ENCODE assay signal across 9 cellular contexts in genomic region chr16:15996432-15997109, GRCh38. TPM values are rescaled to one million over a fixed set of nuclear protein-coding genes. Genes with fewer than 3 reads are reported as not detected.
A peak's percentile ranks its signal among the peaks of the same experiment; 100 is the strongest.
DNase-seq lines count a peak whose midpoint lies in the region; ATAC-seq and TF ChIP-seq lines count a peak whose summit lies in the region.
"Had no signal": no experiment of that assay in that cellular context is flagged by ENCODE, and none has a peak within 500 bp of the region (broad histone marks: within the 10 kb centered on the region; RNA-seq: fewer than 3 reads in every experiment).

No MANE protein-coding gene starts in this region.

- H3K9me3 Mint-ChIP-seq in activated CD8-positive, alpha-beta memory T cell treated with anti-CD3 and anti-CD28 coated beads, Interleukin-2, amount 10 ng/mL, durations not matched to agents 7 days and 5 days (ENCODE audit: low read depth): no peaks in the 10 kb centered on the region

- peaks cover 15% of the 10 kb centered on the region for H3K36me3 ChIP-seq in RWPE2 (ENCODE audit: low read depth)
- H3K36me3 ChIP-seq in sigmoid colon: no peaks in the 10 kb centered on the region
- no peaks in the 10 kb centered on the region; the same call in 1 of the 2 replicates for H3K36me3 ChIP-seq in HAP-1 (replicated peaks)
- H3K36me3 ChIP-seq: cardiac muscle cell had no signal

- no peak overlapping the region for H3K4me3 Mint-ChIP-seq in activated CD8-positive, alpha-beta memory T cell treated with anti-CD3 and anti-CD28 coated beads, Interleukin-2, amount 10 ng/mL, durations not matched to agents 7 days and 5 days

- DNase-seq in EL (peak; percentile 97), RWPE2 (ENCODE audit: low spot score) (no peak), fibroblast of the conjunctiva (ENCODE audit: low read depth) (peak; percentile 84), sigmoid colon (peak; percentile 78), pons (ENCODE audit: low spot score) (no peak), HAP-1 (ENCODE audit: low spot score in 2 of 2) (no peak)
- DNase-seq in activated CD8-positive, alpha-beta memory T cell treated with anti-CD3 and anti-CD28 coated beads, Interleukin-2, amount 10 ng/mL, durations not matched to agents 7 days and 5 days: no peak

- H3K4me1 ChIP-seq in RWPE2 (ENCODE audit: insufficient read depth, poor library complexity, severe bottlenecking) (peaks cover 29% of the 10 kb centered on the region), sigmoid colon (peaks cover 0 to 74% (median 68%) of the 10 kb centered on the region in 4 donors), HAP-1 (no peaks in the 10 kb centered on the region)

- no peaks in the 10 kb centered on the region for H3K27me3 Mint-ChIP-seq in activated CD8-positive, alpha-beta memory T cell treated with anti-CD3 and anti-CD28 coated beads, Interleukin-2, amount 10 ng/mL, durations not matched to agents 7 days and 5 days

- peaks cover 17% of the 10 kb centered on the region for H3K36me3 Mint-ChIP-seq in activated CD8-positive, alpha-beta memory T cell treated with anti-CD3 and anti-CD28 coated beads, Interleukin-2, amount 10 ng/mL, durations not matched to agents 7 days and 5 days

- CTCF ChIA-PET in activated CD8-positive, alpha-beta memory T cell treated with anti-CD3 and anti-CD28 coated beads, Interleukin-2, amount 10 ng/mL, durations not matched to agents 7 days and 5 days (lab: Charles Lee): no interaction called here

- no peak overlapping the region for H3K27ac Mint-ChIP-seq in activated CD8-positive, alpha-beta memory T cell treated with anti-CD3 and anti-CD28 coated beads, Interleukin-2, amount 10 ng/mL, durations not matched to agents 7 days and 5 days

- H3K9me3 ChIP-seq in RWPE2 (ENCODE audit: severe bottlenecking) (no peaks in the 10 kb centered on the region), sigmoid colon (no peaks in the 10 kb centered on the region), HAP-1 (no peaks in the 10 kb centered on the region)

- intact Hi-C loops in sigmoid colon (cut with DNase I): no loop called here

- 80 to 81% methylated on average over 8 of the region's 8 CpGs for WGBS in sigmoid colon, 2 donors

- ATAC-seq in RWPE2 (ENCODE audit: low read depth) (peak; percentile 60), HG03135 (IDR thresholded peaks at IDR 0.05; ENCODE audit: unreplicated experiment) (no peak)
- ATAC-seq in activated CD8-positive, alpha-beta memory T cell treated with anti-CD3 and anti-CD28 coated beads, Interleukin-2, amount 10 ng/mL, durations not matched to agents 7 days and 5 days: no peak

- TF ChIP-seq POLR2A in sigmoid colon (IDR thresholded peaks at IDR 0.05): no peak

- TF ChIP-seq CTCF in RWPE2 (IDR thresholded peaks at IDR 0.05; ENCODE audit: poor library complexity, severe bottlenecking) (no peak), sigmoid colon (IDR thresholded peaks at IDR 0.05) (no peak)

- peaks cover 27% of the 10 kb centered on the region for H3K4me1 Mint-ChIP-seq in activated CD8-positive, alpha-beta memory T cell treated with anti-CD3 and anti-CD28 coated beads, Interleukin-2, amount 10 ng/mL, durations not matched to agents 7 days and 5 days

- H3K27me3 ChIP-seq in RWPE2 (ENCODE audit: insufficient read depth, poor library complexity, severe bottlenecking) (no peaks in the 10 kb centered on the region), sigmoid colon (no peaks in the 10 kb centered on the region), HAP-1 (ENCODE audit: low read depth) (no peaks in the 10 kb centered on the region)
- H3K27me3 ChIP-seq: cardiac muscle cell had no signal

- H3K27ac ChIP-seq in RWPE2 (ENCODE audit: poor library complexity, severe bottlenecking) (peak overlapping the region; percentile 71), sigmoid colon (peak overlapping the region; percentile 73 to 82 (median 77))
- H3K27ac ChIP-seq: cardiac muscle cell had no signal

- in situ Hi-C loops in HAP-1 (cut with MboI; ENCODE audit: low sequenced_read_pairs): no loop called here

- H3K4me3 ChIP-seq in RWPE2 (ENCODE audit: severe bottlenecking): no peak overlapping the region
- H3K4me3 ChIP-seq in sigmoid colon: no peak overlapping the region
- no peak overlapping the region for H3K4me3 ChIP-seq in HAP-1
- H3K4me3 ChIP-seq: cardiac muscle cell had no signal

- no peak for TF ChIP-seq EP300 in sigmoid colon (IDR thresholded peaks at IDR 0.05)

RNA-seq across cellular contexts. Expression of gene ABCC1, which starts 47.2 kb away (rescaled TPM):
- 10 to 100 TPM; 22.5 to 51.8 (median 32.5) TPM for total RNA-seq in sigmoid colon
- polyA plus RNA-seq in sigmoid colon: 10 to 100 TPM in 1 of 3 donors, 1 to 10 TPM in 2; 1.8 to 17.6 (median 1.8) TPM
- total RNA-seq in activated CD8-positive, alpha-beta memory T cell treated with anti-CD3 and anti-CD28 coated beads, Interleukin-2, amount 10 ng/mL, durations not matched to agents 7 days and 5 days: 10 to 100 TPM; 54.9 to 76.8 TPM

Comparison
In these comparisons a context has a peak if more than half of its experiments do, and no peak if none do; other contexts are left out.
1. DNase-seq: peak in EL (single experiment), fibroblast of the conjunctiva (single experiment) and sigmoid colon (single experiment); none in RWPE2 (single experiment), pons (single experiment), HAP-1 (0 of 2) and activated CD8-positive, alpha-beta memory T cell treated with anti-CD3 and anti-CD28 coated beads, Interleukin-2, amount 10 ng/mL, durations not matched to agents 7 days and 5 days (single experiment).